Comparison of ENCODE assay signal across 4 cellular contexts in genomic region chr9:64888643-64889042, GRCh38.
DNase-seq lines count a peak whose midpoint lies in the region; ATAC-seq and TF ChIP-seq lines count a peak whose summit lies in the region.
"Not testable (repeated sequence)": the region's sequence is repeated elsewhere in the genome, so short reads cannot be mapped to it uniquely, and the experiment has no call there.

No MANE protein-coding gene starts in this region.

- not testable (repeated sequence) for H3K36me3 Mint-ChIP-seq in WTC11; chondrocyte (ENCODE audit: low read depth)

- H3K9me3 Mint-ChIP-seq in WTC11; chondrocyte (ENCODE audit: low read depth): not testable (repeated sequence)

- intact Hi-C loops in posterior vena cava (cut with DNase I); upper lobe of right lung (cut with DNase I): not testable (repeated sequence)

- DNase-seq in WTC11 (ENCODE audit: low spot score): peak; percentile 5
- DNase-seq in chondrocyte (ENCODE audit: low spot score): peak; percentile 53
- DNase-seq in posterior vena cava (ENCODE audit: low spot score): peak; percentile 43
- DNase-seq in upper lobe of right lung: peak; percentile 40

- H3K27ac Mint-ChIP-seq in WTC11; chondrocyte (ENCODE audit: unreplicated experiment): not testable (repeated sequence)

- not testable (repeated sequence) for TF ChIP-seq CTCF in WTC11 (IDR thresholded peaks at IDR 0.05); chondrocyte (IDR thresholded peaks at IDR 0.05); upper lobe of right lung (IDR thresholded peaks at IDR 0.05)

- not testable (repeated sequence) for H3K9me3 ChIP-seq in upper lobe of right lung

- not testable (repeated sequence) for H3K4me1 ChIP-seq in upper lobe of right lung

- ATAC-seq in WTC11, upper lobe of right lung: not testable (repeated sequence)

- H3K4me3 ChIP-seq in upper lobe of right lung: not testable (repeated sequence)

- H3K27me3 ChIP-seq in upper lobe of right lung: not testable (repeated sequence)

- not testable (repeated sequence) for H3K4me1 Mint-ChIP-seq in WTC11; chondrocyte (ENCODE audit: low read depth)

- POLR2A ChIA-PET in WTC11 (lab: Charles Lee): not testable (repeated sequence)

- CTCF ChIA-PET in WTC11 (lab: Charles Lee): not testable (repeated sequence)

- peaks cover 13% of the 10 kb centered on the region for H3K27me3 Mint-ChIP-seq in WTC11 (ENCODE audit: low read depth)
- not testable (repeated sequence) for H3K27me3 Mint-ChIP-seq in chondrocyte (ENCODE audit: low read depth)

- H3K27ac ChIP-seq in upper lobe of right lung: not testable (repeated sequence)

- not testable (repeated sequence) for H3K36me3 ChIP-seq in upper lobe of right lung

- H3K4me3 Mint-ChIP-seq in WTC11; chondrocyte (ENCODE audit: unreplicated experiment): not testable (repeated sequence)
